ENCODE assay signal across 1 cellular context in genomic region chr20:53833333-53834043, GRCh38.
A peak's percentile ranks its signal among the peaks of the same experiment; 100 is the strongest.
TF ChIP-seq lines count a peak whose summit lies in the region.

No MANE protein-coding gene starts in this region.

TF ChIP-seq in K562, 482 proteins besides CTCF, POLR2A, EP300 and RAD21 (continued from another document):
- TF ChIP-seq BCLAF1 (IDR thresholded peaks at IDR 0.05; ENCODE audit: borderline replicate concordance in 1 of 2, control insufficient read depth in 1 of 2, low read depth in 2 of 2, low read length in 1 of 2) (peak in 1 of 2 experiments; percentile 28; a peak in 1 of 4 replicates), ESRRA (IDR thresholded peaks at IDR 0.05; ENCODE audit: borderline replicate concordance, low read depth) (no peak), ZSCAN29 (IDR thresholded peaks at IDR 0.05) (no peak)
TF ChIP-seq in K562: peak in this region for 3.
